In genomic region chr6:2240961-2241360, GRCh38 we compare ENCODE assay signal across 1 cellular context.
TF ChIP-seq lines count a peak whose summit lies in the region.

No MANE protein-coding gene starts in this region.

TF ChIP-seq in H1, 55 proteins besides CTCF, POLR2A, EP300 and RAD21:
- TF ChIP-seq RFX5 (IDR thresholded peaks at IDR 0.05; ENCODE audit: borderline replicate concordance, low read depth, low read length) (no peak), GABPA (IDR thresholded peaks at IDR 0.05; ENCODE audit: borderline replicate concordance, insufficient read depth, low read length) (no peak), JUN (IDR thresholded peaks at IDR 0.05; ENCODE audit: low read depth, low read length) (no peak), CHD7 (IDR thresholded peaks at IDR 0.05; ENCODE audit: insufficient replicate concordance, low read length) (no peak), TBP (IDR thresholded peaks at IDR 0.05; ENCODE audit: low read depth, low read length) (no peak), ATF3 (IDR thresholded peaks at IDR 0.05; ENCODE audit: insufficient read depth, low read depth, low read length) (no peak), SUZ12 (IDR thresholded peaks at IDR 0.05; ENCODE audit: low read length) (no peak)
